In the genomic region with DNA sequence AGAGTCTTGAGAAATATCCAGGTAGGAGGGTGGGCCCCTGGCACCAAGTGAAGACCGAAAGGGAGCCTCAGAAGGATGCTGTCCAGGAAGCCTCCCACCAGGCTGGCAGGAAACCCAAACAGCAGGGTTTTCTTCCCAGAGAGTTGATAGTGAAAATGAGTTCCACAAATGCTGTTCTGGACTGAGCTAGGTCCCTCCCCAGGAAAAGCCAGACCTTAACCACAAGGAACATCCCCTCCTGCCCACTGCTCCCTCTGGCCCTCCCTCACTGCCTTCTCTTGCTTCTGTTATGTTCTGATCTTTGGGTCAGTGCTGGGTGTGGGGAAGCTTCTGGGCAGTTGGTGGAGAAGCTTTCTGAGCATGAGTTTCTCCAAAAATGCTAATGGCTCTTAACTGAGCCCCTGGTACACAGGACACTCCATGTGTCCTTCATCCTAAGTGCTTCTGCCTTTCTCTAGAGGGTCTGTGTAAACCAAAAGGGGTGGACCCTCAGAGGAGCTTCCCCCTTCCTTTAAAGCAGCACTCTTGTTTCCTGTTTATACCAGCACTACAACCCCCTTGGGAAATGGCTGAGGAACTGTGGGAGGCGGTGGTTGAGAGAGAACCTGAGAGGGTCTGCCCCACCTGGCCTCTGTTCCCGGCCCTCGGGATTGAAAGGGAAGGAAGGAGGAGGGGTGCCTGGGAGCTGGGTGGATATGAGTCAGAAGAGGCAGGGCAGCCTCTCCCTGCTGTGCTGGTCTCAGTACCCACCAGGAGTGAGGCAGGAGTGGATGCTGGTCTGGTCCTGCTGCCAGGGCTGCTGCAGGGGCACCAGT, we compare ENCODE assay signal across 8 cellular contexts. TPM values are rescaled to one million over a fixed set of nuclear protein-coding genes. Genes with fewer than 3 reads are reported as not detected.
DNase-seq lines count a peak whose midpoint lies in the region; ATAC-seq, FAIRE-seq and TF ChIP-seq lines count a peak whose summit lies in the region.

No MANE protein-coding gene starts in this region.

- no peak for TF ChIP-seq POLR2A in NB4 (IDR thresholded peaks at IDR 0.05; ENCODE audit: extremely low read depth, insufficient read length)

- no peaks in the 10 kb centered on the region for H3K9me3 Mint-ChIP-seq in activated naive CD8-positive, alpha-beta T cell treated with anti-CD3 and anti-CD28 coated beads, Interleukin-2, amount 10 ng/mL, durations not matched to agents 7 days and 5 days

- H3K4me3 Mint-ChIP-seq in activated naive CD8-positive, alpha-beta T cell treated with anti-CD3 and anti-CD28 coated beads, Interleukin-2, amount 10 ng/mL, durations not matched to agents 7 days and 5 days = peak overlapping the region; percentile 18

- no peak for TF ChIP-seq CTCF in NB4 (IDR thresholded peaks at IDR 0.05; ENCODE audit: low read depth, low read length)
- no peak for TF ChIP-seq CTCF in GM10248 (IDR thresholded peaks at IDR 0.05; ENCODE audit: control extremely low read depth, extremely low read depth, low read depth, missing control alignments)

- peaks cover 45% of the 10 kb centered on the region for H3K4me1 Mint-ChIP-seq in activated naive CD8-positive, alpha-beta T cell treated with anti-CD3 and anti-CD28 coated beads, Interleukin-2, amount 10 ng/mL, durations not matched to agents 7 days and 5 days

- peak; percentile 29 for ATAC-seq in activated naive CD8-positive, alpha-beta T cell treated with anti-CD3 and anti-CD28 coated beads, Interleukin-2, amount 10 ng/mL, durations not matched to agents 7 days and 5 days (ENCODE audit: low read depth)
- ATAC-seq in GM18498 (IDR thresholded peaks at IDR 0.05; ENCODE audit: unreplicated experiment) = no peak

- DNase-seq in DMS79 (lab: John Stamatoyannopoulos, UW) = peak; percentile 71
- peak; percentile 91 for DNase-seq in NB4 (ENCODE audit: low read depth)
- no peak for DNase-seq in activated naive CD8-positive, alpha-beta T cell treated with anti-CD3 and anti-CD28 coated beads, Interleukin-2, amount 10 ng/mL, durations not matched to agents 7 days and 5 days
- DNase-seq in kidney glomerular epithelial cell (lab: John Stamatoyannopoulos, UW) = peak; percentile 11
- no peak for DNase-seq in frontal cortex (ENCODE audit: low spot score in 2 of 2)
- DNase-seq in HUDEP-2 (lab: John Stamatoyannopoulos, UW; ENCODE audit: unreplicated experiment in 76 of 76) = no peak
- no peak for DNase-seq in GM10248 (ENCODE audit: extremely low spot score)

- H3K4me3 ChIP-seq in NB4 (ENCODE audit: low read depth, low read length) = peak overlapping the region; percentile 17

- peak overlapping the region; percentile 74 for H3K27ac Mint-ChIP-seq in activated naive CD8-positive, alpha-beta T cell treated with anti-CD3 and anti-CD28 coated beads, Interleukin-2, amount 10 ng/mL, durations not matched to agents 7 days and 5 days

- CTCF ChIA-PET in GM10248 (lab: Yijun Ruan, JAX) = interaction anchor here (0.9 to 4.3 kb wide), 12 partner anchors 10 to 54 kb away, joined by 3 to 31 read pairs (median 5); partner anchors contain the start of gene CDS2

- H3K36me3 Mint-ChIP-seq in activated naive CD8-positive, alpha-beta T cell treated with anti-CD3 and anti-CD28 coated beads, Interleukin-2, amount 10 ng/mL, durations not matched to agents 7 days and 5 days = peaks cover 1% of the 10 kb centered on the region

- POLR2A ChIA-PET in activated naive CD8-positive, alpha-beta T cell treated with anti-CD3 and anti-CD28 coated beads, Interleukin-2, amount 10 ng/mL, durations not matched to agents 7 days and 5 days (lab: Charles Lee) = no interaction called here
- POLR2A ChIA-PET in GM10248 (lab: Yijun Ruan, JAX) = interaction anchor here (0.6 to 1.4 kb wide), 3 partner anchors 32 to 49 kb away, joined by 3 to 4 read pairs (median 3); partner anchors contain the start of genes CDS2 and PCNA

- no peaks in the 10 kb centered on the region for H3K27me3 Mint-ChIP-seq in activated naive CD8-positive, alpha-beta T cell treated with anti-CD3 and anti-CD28 coated beads, Interleukin-2, amount 10 ng/mL, durations not matched to agents 7 days and 5 days

- FAIRE-seq in frontal cortex (lab: Jason Lieb, UNC) = no peak

RNA-seq across cellular contexts. Expression of gene CDS2, which starts 42.0 kb away (rescaled TPM):
- 10 to 100 TPM; 59.1 to 59.2 TPM for total RNA-seq in activated naive CD8-positive, alpha-beta T cell treated with anti-CD3 and anti-CD28 coated beads, Interleukin-2, amount 10 ng/mL, durations not matched to agents 7 days and 5 days
- total RNA-seq in frontal cortex = 69.3 TPM

RNA-seq across cellular contexts. Expression of gene PCNA, which starts 49.0 kb away (rescaled TPM):
- 100 to 1,000 TPM; 393 to 421 TPM for total RNA-seq in activated naive CD8-positive, alpha-beta T cell treated with anti-CD3 and anti-CD28 coated beads, Interleukin-2, amount 10 ng/mL, durations not matched to agents 7 days and 5 days
- total RNA-seq in frontal cortex = 42.0 TPM

RNA-seq across cellular contexts. Expression of gene TMEM230, which starts 55.9 kb away (rescaled TPM):
- 10 to 100 TPM; 69.9 to 71.7 TPM for total RNA-seq in activated naive CD8-positive, alpha-beta T cell treated with anti-CD3 and anti-CD28 coated beads, Interleukin-2, amount 10 ng/mL, durations not matched to agents 7 days and 5 days
- total RNA-seq in frontal cortex = 42.4 TPM

Comparison
In these comparisons a context has a peak if more than half of its experiments do, and no peak if none do; other contexts are left out.
1. DNase-seq: peak in DMS79 (single experiment), NB4 (single experiment) and kidney glomerular epithelial cell (single experiment); none in activated naive CD8-positive, alpha-beta T cell treated with anti-CD3 and anti-CD28 coated beads, Interleukin-2, amount 10 ng/mL, durations not matched to agents 7 days and 5 days (single experiment), frontal cortex (0 of 2), HUDEP-2 (0 of 76) and GM10248 (single experiment).